8 cellular contexts compared by ENCODE assay signal in genomic region chr18:2655954-2656236, GRCh38. TPM values are rescaled to one million over a fixed set of nuclear protein-coding genes. Genes with fewer than 3 reads are reported as not detected.
DNase-seq lines count a peak whose midpoint lies in the region; ATAC-seq and TF ChIP-seq lines count a peak whose summit lies in the region.

No MANE protein-coding gene starts in this region.

- peak; percentile 11 for TF ChIP-seq CTCF in GM10248 (IDR thresholded peaks at IDR 0.05; ENCODE audit: control extremely low read depth, extremely low read depth, low read depth, missing control alignments)
- TF ChIP-seq CTCF in HEK293 (tag by site-specific recombination; IDR thresholded peaks at IDR 0.05) = 0 out of 2 replicates have a peak, but pooled peaks have one; percentile 55
- no peak for TF ChIP-seq CTCF in esophagus muscularis mucosa (IDR thresholded peaks at IDR 0.05)
- TF ChIP-seq CTCF in prostate gland (IDR thresholded peaks at IDR 0.05) = no peak

- H3K27ac ChIP-seq in HEK293 (ENCODE audit: extremely low read depth, low read depth, low read length) = peak overlapping the region; percentile 99
- peak overlapping the region; percentile 74 for H3K27ac ChIP-seq in SK-N-MC
- peak overlapping the region; percentile 97 to 99 (median 98) for H3K27ac ChIP-seq in esophagus muscularis mucosa (replicated peaks in 1 of 4)
- peak overlapping the region; percentile 96 to 98 for H3K27ac ChIP-seq in prostate gland

- H3K9ac ChIP-seq in SK-N-MC (ENCODE audit: insufficient read length) = peak overlapping the region; percentile 97

- H3K4me3 ChIP-seq in HEK293 (ENCODE audit: low read depth, low read length) (peak overlapping the region; percentile 93), SK-N-MC (peak overlapping the region; percentile 91), esophagus muscularis mucosa (peak overlapping the region; percentile 91 to 98 (median 94)), prostate gland (peak overlapping the region; percentile 87 to 98)

- TF ChIP-seq POLR2A in esophagus muscularis mucosa (IDR thresholded peaks at IDR 0.05; ENCODE audit: low read depth) = no peak
- TF ChIP-seq POLR2A in prostate gland (IDR thresholded peaks at IDR 0.05) = no peak

- H3K4me1 ChIP-seq in HEK293 (ENCODE audit: control insufficient read depth, insufficient read depth, low read length) = peaks cover 7% of the 10 kb centered on the region
- peaks cover 23 to 48% (median 44%) of the 10 kb centered on the region in 4 donors for H3K4me1 ChIP-seq in esophagus muscularis mucosa
- H3K4me1 ChIP-seq in prostate gland (replicated peaks) = no peaks in the 10 kb centered on the region

- POLR2A ChIA-PET in GM10248 (lab: Yijun Ruan, JAX) (interaction anchor here (0.6 to 1.2 kb wide), 3 partner anchors 19 to 50 kb away, joined by 3 to 5 read pairs (median 3); no protein-coding TSS in a partner anchor), HEK293 (lab: Yijun Ruan, JAX) (interaction anchor here (0.7 to 2.6 kb wide), 13 partner anchors 13 to 85 kb away, joined by 3 to 12 read pairs (median 4); partner anchors contain the start of genes METTL4 and NDC80)

- intact Hi-C loops in esophagus muscularis mucosa (cut with DNase I) = loop anchor here (5.0 to 10.0 kb wide), 2 partner anchors 84 to 789 kb away; partner anchors contain the start of genes METTL4 and NDC80
- intact Hi-C loops in prostate gland (cut with DNase I) = loop anchor here (1.0 kb wide), 1 partner anchor 85 kb away; the partner anchor contains the start of genes METTL4 and NDC80

- CTCF ChIA-PET in GM10248 (lab: Yijun Ruan, JAX) = interaction anchor here (1.2 to 2.9 kb wide), 3 partner anchors 11 to 82 kb away, joined by 3 to 9 read pairs (median 7); no protein-coding TSS in a partner anchor
- CTCF ChIA-PET in HEK293 (lab: Yijun Ruan, JAX) = interaction anchor here (0.9 to 1.0 kb wide), 2 partner anchors 10 to 590 kb away, joined by 3 read pairs; no protein-coding TSS in a partner anchor

- ATAC-seq in GM21576 (IDR thresholded peaks at IDR 0.05; ENCODE audit: unreplicated experiment) = no peak

- H3K27me3 ChIP-seq in esophagus muscularis mucosa = no peaks in the 10 kb centered on the region
- H3K27me3 ChIP-seq in prostate gland (replicated peaks; ENCODE audit: insufficient read depth) = no peaks in the 10 kb centered on the region

- no CpG with 5 or more reads among the region's 37 CpGs for WGBS in esophagus muscularis mucosa
- under 1% methylated on average over 24 of the region's 37 CpGs for WGBS in prostate gland

- H3K9me3 ChIP-seq in HEK293 (ENCODE audit: control insufficient read depth, insufficient read depth, low read depth, low read length) (no peaks in the 10 kb centered on the region), SK-N-MC (ENCODE audit: low read depth, low read length) (no peaks in the 10 kb centered on the region), esophagus muscularis mucosa (no peaks in the 10 kb centered on the region), prostate gland (no peaks in the 10 kb centered on the region)

- no peak for TF ChIP-seq EP300 in esophagus muscularis mucosa (IDR thresholded peaks at IDR 0.05)

- DNase-seq in GM10248 (ENCODE audit: extremely low spot score) (no peak), SK-N-MC (ENCODE audit: low read depth, low spot score) (no peak), esophagus muscularis mucosa (ENCODE audit: extremely low spot score) (no peak), prostate gland (ENCODE audit: low spot score) (no peak), T1000 (lab: John Stamatoyannopoulos, UW) (no peak), epidermal melanocyte (ENCODE audit: insufficient read length, low spot score) (no peak)

- H3K36me3 ChIP-seq in HEK293 (ENCODE audit: control insufficient read depth in 2 of 2, insufficient read depth in 1 of 2, low read length in 2 of 2) = peaks cover 0 to 3% of the 10 kb centered on the region in 2 experiments; a peak in 1 of 3 replicates
- peaks cover 4% of the 10 kb centered on the region; the same call in 1 of the 2 replicates for H3K36me3 ChIP-seq in SK-N-MC (ENCODE audit: insufficient read depth, low read length)
- no peaks in the 10 kb centered on the region for H3K36me3 ChIP-seq in esophagus muscularis mucosa
- no peaks in the 10 kb centered on the region for H3K36me3 ChIP-seq in prostate gland

TF ChIP-seq in HEK293, 187 proteins besides CTCF, POLR2A, EP300 and RAD21 (continues in another document):
- no peak for TF ChIP-seq ZNF138 (tag by site-specific recombination; IDR thresholded peaks at IDR 0.05; ENCODE audit: borderline replicate concordance)
- 0 out of 2 replicates have a peak, but pooled peaks have one; percentile 65 for TF ChIP-seq HOXD13 (CRISPR knock-in tag; IDR thresholded peaks at IDR 0.05; ENCODE audit: borderline replicate concordance)
- no peak for TF ChIP-seq ZNF140 (tag by site-specific recombination; IDR thresholded peaks at IDR 0.05)
- TF ChIP-seq ZIC2 (tag by site-specific recombination; IDR thresholded peaks at IDR 0.05) = no peak
- peak; percentile 54 for TF ChIP-seq YY1 (tag by site-specific recombination; IDR thresholded peaks at IDR 0.05)
- no peak for TF ChIP-seq ZNF544 (tag by site-specific recombination; IDR thresholded peaks at IDR 0.05)
- TF ChIP-seq ZNF2 (tag by site-specific recombination; IDR thresholded peaks at IDR 0.05) = no peak
- no peak for TF ChIP-seq HOXA7 (CRISPR knock-in tag; IDR thresholded peaks at IDR 0.05; ENCODE audit: borderline replicate concordance)
- TF ChIP-seq MEIS1 (CRISPR knock-in tag; IDR thresholded peaks at IDR 0.05; ENCODE audit: borderline replicate concordance) = no peak
- no peak for TF ChIP-seq ZNF274 (IDR thresholded peaks at IDR 0.05; ENCODE audit: low read length)
- TF ChIP-seq ZNF274 (tag by site-specific recombination; IDR thresholded peaks at IDR 0.05; ENCODE audit: borderline replicate concordance) = no peak
- no peak for TF ChIP-seq ZNF280D (tag by site-specific recombination; IDR thresholded peaks at IDR 0.05)
- no peak for TF ChIP-seq ZNF423 (tag by site-specific recombination; IDR thresholded peaks at IDR 0.05)
- no peak for TF ChIP-seq ZNF280C (tag by site-specific recombination; IDR thresholded peaks at IDR 0.05)

RNA-seq across cellular contexts. Expression of gene SMCHD1, which starts 0.4 kb away (rescaled TPM):
- total RNA-seq in esophagus muscularis mucosa = 10 to 100 TPM; 47.9 to 62.3 (median 58.2) TPM
- 10 to 100 TPM; 56.0 to 65.1 TPM for total RNA-seq in prostate gland

Comparison
In these comparisons a context has a peak if more than half of its experiments do, and no peak if none do; other contexts are left out.
1. CTCF ChIP-seq: peak in GM10248 (single experiment) and HEK293 (single experiment); none in esophagus muscularis mucosa (0 of 3) and prostate gland (0 of 4).
2. Peak in every context shown above with its lines, with median percentiles within 50 percentile points of each other: H3K27ac ChIP-seq and H3K4me3 ChIP-seq.